In the genomic region with DNA sequence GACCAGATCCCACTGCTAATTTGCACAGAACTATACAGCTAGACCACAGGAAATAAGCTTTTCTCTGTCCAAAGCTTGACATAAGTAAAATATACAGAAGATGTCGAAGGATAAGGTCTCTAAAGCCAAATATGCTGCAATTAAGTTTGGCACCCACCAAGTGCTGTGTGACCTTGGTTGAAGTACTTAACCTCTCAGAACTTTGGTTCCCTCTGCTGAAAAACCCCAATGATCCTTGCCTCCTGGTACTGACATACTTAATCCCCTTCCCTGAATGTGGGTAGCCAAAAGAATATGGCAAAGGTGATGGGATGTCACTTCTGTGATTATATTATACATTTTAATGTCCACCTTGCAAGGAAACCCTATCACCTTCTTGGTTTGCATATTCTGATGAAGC, we compare ENCODE assay signal across 29 cellular contexts.
"Had no signal": no experiment of that assay in that cellular context is flagged by ENCODE, and none has a peak within 500 bp of the region (broad histone marks: within the 10 kb centered on the region; RNA-seq: fewer than 3 reads in every experiment).

No MANE protein-coding gene starts in this region.

- H3K9me3 Mint-ChIP-seq: stimulated activated effector memory CD8-positive, alpha-beta T cell treated with anti-CD3 and anti-CD28 coated beads, Interleukin-12 subunit alpha, Interleukin-12 subunit beta, amount 100 ng/mL, for 72 hours had no signal

- H3K4me1 Mint-ChIP-seq: stimulated activated effector memory CD8-positive, alpha-beta T cell treated with anti-CD3 and anti-CD28 coated beads, Interleukin-12 subunit alpha, Interleukin-12 subunit beta, amount 100 ng/mL, for 72 hours; stimulated activated memory B cell treated with anti-CD40 and anti-IgM and Interleukin-4, amounts not matched to agents 10 μg/mL and 1 μg/mL and 100 μg/mL, for 72 hours; stimulated activated naive CD8-positive, alpha-beta T cell treated with anti-CD3 and anti-CD28 coated beads, Interleukin-15, amount 100 ng/mL, for 72 hours had no signal

- H3K4me3 ChIP-seq: stomach, suprapubic skin, testis, thoracic aorta, thyroid gland, tibial artery, tibial nerve, transverse colon, upper lobe of left lung, upper lobe of right lung, uterus, vagina had no signal

- H3K36me3 ChIP-seq: stomach, thoracic aorta, thyroid gland, tibial artery, tibial nerve, transverse colon, upper lobe of left lung, upper lobe of right lung, uterus, vagina had no signal

- FAIRE-seq: urothelium cell line had no signal

- H3K9me3 ChIP-seq: suprapubic skin, testis, thoracic aorta, thyroid gland, transverse colon, upper lobe of left lung, upper lobe of right lung, uterus, vagina had no signal

- H3K27me3 ChIP-seq: stomach, suprapubic skin, testis, thyroid gland, tibial artery, tibial nerve, transverse colon, upper lobe of left lung, upper lobe of right lung, uterus, vagina had no signal

- H3K27ac ChIP-seq: stomach, suprapubic skin, testis, thoracic aorta, thyroid gland, tibial artery, tibial nerve, transverse colon, upper lobe of left lung, upper lobe of right lung, uterus, vagina had no signal

- H3K4me1 ChIP-seq: testis, tibial artery, uterus had no signal

- H3K27ac Mint-ChIP-seq: stimulated activated effector memory CD8-positive, alpha-beta T cell treated with anti-CD3 and anti-CD28 coated beads, Interleukin-12 subunit alpha, Interleukin-12 subunit beta, amount 100 ng/mL, for 72 hours; stimulated activated memory B cell treated with anti-CD40 and anti-IgM and Interleukin-4, amounts not matched to agents 10 μg/mL and 1 μg/mL and 100 μg/mL, for 72 hours; stimulated activated naive B cell treated with anti-CD40 and anti-IgM and Interleukin-4, amounts not matched to agents 10 μg/mL and 1 μg/mL and 100 μg/mL, for 72 hours; stimulated activated naive CD8-positive, alpha-beta T cell treated with anti-CD3 and anti-CD28 coated beads, Interleukin-15, amount 100 ng/mL, for 72 hours; stimulated activated naive CD8-positive, alpha-beta T cell treated with anti-CD3 and anti-CD28 coated beads, Interleukin-15, Interleukin-2, amounts not matched to agents 100 ng/mL and 50 ng/mL, for 24 hours; type B pancreatic cell had no signal

- DNase-seq: stimulated activated CD4-positive, alpha-beta T cell treated with anti-CD3 and anti-CD28 coated beads, Interleukin-2, amount 100 ng/mL, for 48 hours; stimulated activated CD4-positive, alpha-beta T cell treated with anti-CD3 and anti-CD28 coated beads, Interleukin-4, amount 100 ng/mL, for 1 hour; stimulated activated CD4-positive, alpha-beta T cell treated with anti-CD3 and anti-CD28 coated beads, Interleukin-4, amount 100 ng/mL, for 24 hours; stimulated activated CD4-positive, alpha-beta T cell treated with anti-CD3 and anti-CD28 coated beads, Interleukin-4, amount 100 ng/mL, for 4 hours; stimulated activated CD8-positive, alpha-beta memory T cell treated with anti-CD3 and anti-CD28 coated beads, Interleukin-4, amount 100 ng/mL, for 48 hours; stimulated activated naive B cell treated with anti-CD40 and anti-IgM and Interleukin-4, amounts not matched to agents 10 μg/mL and 1 μg/mL and 100 μg/mL, for 72 hours; stimulated activated naive CD4-positive, alpha-beta T cell; stimulated activated naive CD4-positive, alpha-beta T cell treated with Interleukin-2 at 50 U/mL for 16 hours; stimulated activated naive CD8-positive, alpha-beta T cell treated with anti-CD3 and anti-CD28 coated beads, Interleukin-15, amount 100 ng/mL, for 72 hours; stimulated activated naive CD8-positive, alpha-beta T cell treated with anti-CD3 and anti-CD28 coated beads, Interleukin-15, Interleukin-2, amounts not matched to agents 100 U/mL and 50 U/mL, for 24 hours; stomach; substantia nigra; testis; thyroid gland; tibial artery; transverse colon; trophoblast cell; upper lobe of left lung; upper lobe of right lung; uterus had no signal

- H3K27me3 Mint-ChIP-seq: stimulated activated memory B cell treated with anti-CD40 and anti-IgM and Interleukin-4, amounts not matched to agents 10 μg/mL and 1 μg/mL and 100 μg/mL, for 72 hours; stimulated activated naive B cell treated with anti-CD40 and anti-IgM and Interleukin-4, amounts not matched to agents 10 μg/mL and 1 μg/mL and 100 μg/mL, for 72 hours; stimulated activated naive CD8-positive, alpha-beta T cell treated with anti-CD3 and anti-CD28 coated beads, Interleukin-15, amount 100 ng/mL, for 72 hours; stimulated activated naive CD8-positive, alpha-beta T cell treated with anti-CD3 and anti-CD28 coated beads, Interleukin-15, Interleukin-2, amounts not matched to agents 100 ng/mL and 50 ng/mL, for 24 hours; type B pancreatic cell had no signal

- H3K4me3 Mint-ChIP-seq: stimulated activated effector memory CD8-positive, alpha-beta T cell treated with anti-CD3 and anti-CD28 coated beads, Interleukin-12 subunit alpha, Interleukin-12 subunit beta, amount 100 ng/mL, for 72 hours; stimulated activated memory B cell treated with anti-CD40 and anti-IgM and Interleukin-4, amounts not matched to agents 10 μg/mL and 1 μg/mL and 100 μg/mL, for 72 hours; stimulated activated naive B cell treated with anti-CD40 and anti-IgM and Interleukin-4, amounts not matched to agents 10 μg/mL and 1 μg/mL and 100 μg/mL, for 72 hours; stimulated activated naive CD8-positive, alpha-beta T cell treated with anti-CD3 and anti-CD28 coated beads, Interleukin-15, amount 100 ng/mL, for 72 hours; stimulated activated naive CD8-positive, alpha-beta T cell treated with anti-CD3 and anti-CD28 coated beads, Interleukin-15, Interleukin-2, amounts not matched to agents 100 ng/mL and 50 ng/mL, for 24 hours; type B pancreatic cell had no signal

- ATAC-seq: stimulated activated effector memory CD8-positive, alpha-beta T cell treated with anti-CD3 and anti-CD28 coated beads, Interleukin-12 subunit alpha, Interleukin-12 subunit beta, amount 100 ng/mL, for 72 hours; stimulated activated memory B cell treated with anti-CD40 and anti-IgM and Interleukin-4, amounts not matched to agents 10 μg/mL and 1 μg/mL and 100 μg/mL, for 72 hours; stimulated activated naive B cell treated with anti-CD40 and anti-IgM and Interleukin-4, amounts not matched to agents 10 μg/mL and 1 μg/mL and 100 μg/mL, for 72 hours; stimulated activated naive CD8-positive, alpha-beta T cell treated with anti-CD3 and anti-CD28 coated beads, Interleukin-15, amount 100 ng/mL, for 72 hours; stimulated activated naive CD8-positive, alpha-beta T cell treated with anti-CD3 and anti-CD28 coated beads, Interleukin-15, Interleukin-2, amounts not matched to agents 100 U/mL and 50 U/mL, for 24 hours; upper lobe of right lung had no signal

- H3K36me3 Mint-ChIP-seq: stimulated activated effector memory CD8-positive, alpha-beta T cell treated with anti-CD3 and anti-CD28 coated beads, Interleukin-12 subunit alpha, Interleukin-12 subunit beta, amount 100 ng/mL, for 72 hours had no signal
